ENCODE assay signal across 16 cellular contexts in genomic region chr14:36666416-36667206, GRCh38. TPM values are rescaled to one million over a fixed set of nuclear protein-coding genes. Genes with fewer than 3 reads are reported as not detected.
DNase-seq lines count a peak whose midpoint lies in the region; ATAC-seq, FAIRE-seq and TF ChIP-seq lines count a peak whose summit lies in the region.
"Had no signal": no experiment of that assay in that cellular context is flagged by ENCODE, and none has a peak within 500 bp of the region (broad histone marks: within the 10 kb centered on the region; RNA-seq: fewer than 3 reads in every experiment).

No MANE protein-coding gene starts in this region.

- FAIRE-seq in urothelium cell line (lab: Jason Lieb, UNC) = no peak
- FAIRE-seq: HTR-8/SVneo, TTC549 had no signal

- H3K27ac Mint-ChIP-seq in stimulated activated naive CD8-positive, alpha-beta T cell treated with anti-CD3 and anti-CD28 coated beads, Interleukin-15, amount 100 ng/mL, for 72 hours = no peak overlapping the region

- TF ChIP-seq POLR2A in lower leg skin (IDR thresholded peaks at IDR 0.05) = no peak

- H3K4me3 ChIP-seq in mesodermal cell (ENCODE audit: extremely low read depth, insufficient read depth, low read length, poor library complexity, severe bottlenecking) (peak overlapping the region; percentile 21), lower leg skin (ENCODE audit: low read depth, poor library complexity, severe bottlenecking) (no peak overlapping the region)

- H3K9me3 ChIP-seq in mesodermal cell (ENCODE audit: control insufficient read depth, low read length) = no peaks in the 10 kb centered on the region

- peak overlapping the region; percentile 16 for H3K27ac ChIP-seq in epithelial cell of prostate
- no peak overlapping the region for H3K27ac ChIP-seq in mesodermal cell (ENCODE audit: low read depth, low read length, severe bottlenecking)

- H3K27me3 Mint-ChIP-seq in stimulated activated naive CD8-positive, alpha-beta T cell treated with anti-CD3 and anti-CD28 coated beads, Interleukin-15, amount 100 ng/mL, for 72 hours = peaks cover 66% of the 10 kb centered on the region

- TF ChIP-seq CTCF in lower leg skin (IDR thresholded peaks at IDR 0.05) = no peak

- no peaks in the 10 kb centered on the region for H3K36me3 ChIP-seq in mesodermal cell (ENCODE audit: control insufficient read depth, insufficient read depth, low read length)

- no peak for DNase-seq in stimulated activated naive CD8-positive, alpha-beta T cell treated with anti-CD3 and anti-CD28 coated beads, Interleukin-15, Interleukin-2, amounts not matched to agents 100 U/mL and 50 U/mL, for 24 hours
- DNase-seq in stimulated activated naive CD8-positive, alpha-beta T cell treated with anti-CD3 and anti-CD28 coated beads, Interleukin-15, amount 100 ng/mL, for 72 hours = no peak
- DNase-seq in epithelial cell of prostate (ENCODE audit: low read depth, low spot score) (no peak), lower leg skin (ENCODE audit: low spot score in 2 of 2) (no peak), urothelium cell line (ENCODE audit: low spot score) (no peak), SIG-M5 (lab: John Stamatoyannopoulos, UW) (no peak)
- DNase-seq: activated CD8-positive, alpha-beta memory T cell treated with anti-CD3 and anti-CD28 coated beads for 24 hours; activated effector memory CD4-positive, alpha-beta T cell treated with Interleukin-2 at 50 U/mL for 16 hours; nucleus accumbens; stimulated activated CD4-positive, alpha-beta T cell treated with anti-CD3 and anti-CD28 coated beads, Interleukin-12 subunit alpha, Interleukin-12 subunit beta, amount 100 ng/mL, for 4 hours; substantia nigra had no signal

- no peak overlapping the region for H3K4me3 Mint-ChIP-seq in stimulated activated naive CD8-positive, alpha-beta T cell treated with anti-CD3 and anti-CD28 coated beads, Interleukin-15, amount 100 ng/mL, for 72 hours

- peaks cover 6% of the 10 kb centered on the region for H3K4me1 ChIP-seq in mesodermal cell (ENCODE audit: control insufficient read depth, insufficient read depth, low read length, poor library complexity, severe bottlenecking)

- ATAC-seq in stimulated activated naive CD8-positive, alpha-beta T cell treated with anti-CD3 and anti-CD28 coated beads, Interleukin-15, Interleukin-2, amounts not matched to agents 100 U/mL and 50 U/mL, for 24 hours = peak; percentile 16
- ATAC-seq in stimulated activated naive CD8-positive, alpha-beta T cell treated with anti-CD3 and anti-CD28 coated beads, Interleukin-15, amount 100 ng/mL, for 72 hours = no peak
- no peak for ATAC-seq in GM19324 (IDR thresholded peaks at IDR 0.05; ENCODE audit: low FRiP score, unreplicated experiment)

- 5 to 6% methylated on average over 44 to 58 of the region's 68 CpGs for WGBS in mesodermal cell (ENCODE audit: insufficient coverage in 2 of 2), 2 experiments
- WGBS in lower leg skin, 2 donors = 49 to 64% methylated on average over 59 to 68 of the region's 68 CpGs

- intact Hi-C loops in lower leg skin (cut with DNase I; ENCODE audit: low total_unique reads) = no loop called here

- H3K4me1 Mint-ChIP-seq in stimulated activated naive CD8-positive, alpha-beta T cell treated with anti-CD3 and anti-CD28 coated beads, Interleukin-15, amount 100 ng/mL, for 72 hours = peaks cover 48% of the 10 kb centered on the region

- peaks cover 5 to 9% of the 10 kb centered on the region in 2 donors for H3K9me3 Mint-ChIP-seq in stimulated activated naive CD8-positive, alpha-beta T cell treated with anti-CD3 and anti-CD28 coated beads, Interleukin-15, amount 100 ng/mL, for 72 hours

RNA-seq across cellular contexts. Expression of gene PAX9, which starts 5.0 kb away (rescaled TPM):
- 0.15 TPM for polyA plus RNA-seq in mesodermal cell (2013, experiment 1 of 2)
- 0.20 TPM for polyA plus RNA-seq in mesodermal cell (2013, experiment 2 of 2)
- 1 to 10 TPM in 2 of 4 donors, under 1 TPM in 2; 0.11 to 1.2 (median 0.64) TPM for total RNA-seq in lower leg skin
- total RNA-seq: lung microvascular endothelial cell had no signal
